ENCODE assay signal across 1 cellular context in the genomic region with DNA sequence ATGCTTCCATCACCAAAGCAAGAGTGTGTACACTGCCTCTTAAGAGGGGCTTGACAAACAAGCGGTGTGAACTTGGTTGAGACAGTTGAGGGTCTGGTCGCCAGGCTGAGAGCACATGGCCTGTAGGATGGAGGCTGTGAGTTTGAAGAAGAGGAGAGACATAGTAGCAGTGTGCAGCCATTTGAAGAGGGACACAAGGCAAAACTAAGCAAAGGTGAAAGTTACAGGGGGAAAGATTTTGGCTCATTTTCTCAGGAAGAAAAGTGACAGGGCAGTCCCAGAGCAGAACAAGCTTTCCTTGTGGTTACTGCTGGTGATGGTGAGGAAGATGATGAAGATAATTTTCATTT.
TF ChIP-seq lines count a peak whose summit lies in the region.

No MANE protein-coding gene starts in this region.

TF ChIP-seq in K562, 482 proteins besides CTCF, POLR2A, EP300 and RAD21 (continued from another document):
- TF ChIP-seq, protein P1, sequence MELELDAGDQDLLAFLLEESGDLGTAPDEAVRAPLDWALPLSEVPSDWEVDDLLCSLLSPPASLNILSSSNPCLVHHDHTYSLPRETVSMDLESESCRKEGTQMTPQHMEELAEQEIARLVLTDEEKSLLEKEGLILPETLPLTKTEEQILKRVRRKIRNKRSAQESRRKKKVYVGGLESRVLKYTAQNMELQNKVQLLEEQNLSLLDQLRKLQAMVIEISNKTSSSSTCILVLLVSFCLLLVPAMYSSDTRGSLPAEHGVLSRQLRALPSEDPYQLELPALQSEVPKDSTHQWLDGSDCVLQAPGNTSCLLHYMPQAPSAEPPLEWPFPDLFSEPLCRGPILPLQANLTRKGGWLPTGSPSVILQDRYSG (tag; conservative IDR thresholded peaks at IDR 0.05; ENCODE audit: low read depth) = 0 out of 2 replicates have a peak, but pooled peaks have one; percentile 61
- TF ChIP-seq PPARD (CRISPR knock-in tag; IDR thresholded peaks at IDR 0.05) = no peak
- TF ChIP-seq, protein P2, sequence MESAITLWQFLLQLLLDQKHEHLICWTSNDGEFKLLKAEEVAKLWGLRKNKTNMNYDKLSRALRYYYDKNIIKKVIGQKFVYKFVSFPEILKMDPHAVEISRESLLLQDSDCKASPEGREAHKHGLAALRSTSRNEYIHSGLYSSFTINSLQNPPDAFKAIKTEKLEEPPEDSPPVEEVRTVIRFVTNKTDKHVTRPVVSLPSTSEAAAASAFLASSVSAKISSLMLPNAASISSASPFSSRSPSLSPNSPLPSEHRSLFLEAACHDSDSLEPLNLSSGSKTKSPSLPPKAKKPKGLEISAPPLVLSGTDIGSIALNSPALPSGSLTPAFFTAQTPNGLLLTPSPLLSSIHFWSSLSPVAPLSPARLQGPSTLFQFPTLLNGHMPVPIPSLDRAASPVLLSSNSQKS (CRISPR knock-in tag; IDR thresholded peaks at IDR 0.05) = no peak
- no peak for TF ChIP-seq ZNF354B (CRISPR knock-in tag; IDR thresholded peaks at IDR 0.05)
- TF ChIP-seq HNRNPK (IDR thresholded peaks at IDR 0.05; ENCODE audit: low read depth, low read length, poor library complexity, severe bottlenecking) = no peak
- TF ChIP-seq MCM3 (IDR thresholded peaks at IDR 0.05) = no peak
- no peak for TF ChIP-seq ZNF431 (CRISPR knock-in tag; IDR thresholded peaks at IDR 0.05)
- TF ChIP-seq ZNF584 (CRISPR knock-in tag; IDR thresholded peaks at IDR 0.05; ENCODE audit: low read depth) = 0 out of 2 replicates have a peak, but pooled peaks have one; percentile 17
- no peak for TF ChIP-seq ZFP30 (CRISPR knock-in tag; IDR thresholded peaks at IDR 0.05; ENCODE audit: borderline replicate concordance)
- TF ChIP-seq ESRRB (CRISPR knock-in tag; IDR thresholded peaks at IDR 0.05; ENCODE audit: borderline replicate concordance) = no peak
- TF ChIP-seq SNRNP70 (optimal IDR thresholded peaks at IDR 0.05; ENCODE audit: low read depth, low read length) = no peak
- TF ChIP-seq, protein P3, sequence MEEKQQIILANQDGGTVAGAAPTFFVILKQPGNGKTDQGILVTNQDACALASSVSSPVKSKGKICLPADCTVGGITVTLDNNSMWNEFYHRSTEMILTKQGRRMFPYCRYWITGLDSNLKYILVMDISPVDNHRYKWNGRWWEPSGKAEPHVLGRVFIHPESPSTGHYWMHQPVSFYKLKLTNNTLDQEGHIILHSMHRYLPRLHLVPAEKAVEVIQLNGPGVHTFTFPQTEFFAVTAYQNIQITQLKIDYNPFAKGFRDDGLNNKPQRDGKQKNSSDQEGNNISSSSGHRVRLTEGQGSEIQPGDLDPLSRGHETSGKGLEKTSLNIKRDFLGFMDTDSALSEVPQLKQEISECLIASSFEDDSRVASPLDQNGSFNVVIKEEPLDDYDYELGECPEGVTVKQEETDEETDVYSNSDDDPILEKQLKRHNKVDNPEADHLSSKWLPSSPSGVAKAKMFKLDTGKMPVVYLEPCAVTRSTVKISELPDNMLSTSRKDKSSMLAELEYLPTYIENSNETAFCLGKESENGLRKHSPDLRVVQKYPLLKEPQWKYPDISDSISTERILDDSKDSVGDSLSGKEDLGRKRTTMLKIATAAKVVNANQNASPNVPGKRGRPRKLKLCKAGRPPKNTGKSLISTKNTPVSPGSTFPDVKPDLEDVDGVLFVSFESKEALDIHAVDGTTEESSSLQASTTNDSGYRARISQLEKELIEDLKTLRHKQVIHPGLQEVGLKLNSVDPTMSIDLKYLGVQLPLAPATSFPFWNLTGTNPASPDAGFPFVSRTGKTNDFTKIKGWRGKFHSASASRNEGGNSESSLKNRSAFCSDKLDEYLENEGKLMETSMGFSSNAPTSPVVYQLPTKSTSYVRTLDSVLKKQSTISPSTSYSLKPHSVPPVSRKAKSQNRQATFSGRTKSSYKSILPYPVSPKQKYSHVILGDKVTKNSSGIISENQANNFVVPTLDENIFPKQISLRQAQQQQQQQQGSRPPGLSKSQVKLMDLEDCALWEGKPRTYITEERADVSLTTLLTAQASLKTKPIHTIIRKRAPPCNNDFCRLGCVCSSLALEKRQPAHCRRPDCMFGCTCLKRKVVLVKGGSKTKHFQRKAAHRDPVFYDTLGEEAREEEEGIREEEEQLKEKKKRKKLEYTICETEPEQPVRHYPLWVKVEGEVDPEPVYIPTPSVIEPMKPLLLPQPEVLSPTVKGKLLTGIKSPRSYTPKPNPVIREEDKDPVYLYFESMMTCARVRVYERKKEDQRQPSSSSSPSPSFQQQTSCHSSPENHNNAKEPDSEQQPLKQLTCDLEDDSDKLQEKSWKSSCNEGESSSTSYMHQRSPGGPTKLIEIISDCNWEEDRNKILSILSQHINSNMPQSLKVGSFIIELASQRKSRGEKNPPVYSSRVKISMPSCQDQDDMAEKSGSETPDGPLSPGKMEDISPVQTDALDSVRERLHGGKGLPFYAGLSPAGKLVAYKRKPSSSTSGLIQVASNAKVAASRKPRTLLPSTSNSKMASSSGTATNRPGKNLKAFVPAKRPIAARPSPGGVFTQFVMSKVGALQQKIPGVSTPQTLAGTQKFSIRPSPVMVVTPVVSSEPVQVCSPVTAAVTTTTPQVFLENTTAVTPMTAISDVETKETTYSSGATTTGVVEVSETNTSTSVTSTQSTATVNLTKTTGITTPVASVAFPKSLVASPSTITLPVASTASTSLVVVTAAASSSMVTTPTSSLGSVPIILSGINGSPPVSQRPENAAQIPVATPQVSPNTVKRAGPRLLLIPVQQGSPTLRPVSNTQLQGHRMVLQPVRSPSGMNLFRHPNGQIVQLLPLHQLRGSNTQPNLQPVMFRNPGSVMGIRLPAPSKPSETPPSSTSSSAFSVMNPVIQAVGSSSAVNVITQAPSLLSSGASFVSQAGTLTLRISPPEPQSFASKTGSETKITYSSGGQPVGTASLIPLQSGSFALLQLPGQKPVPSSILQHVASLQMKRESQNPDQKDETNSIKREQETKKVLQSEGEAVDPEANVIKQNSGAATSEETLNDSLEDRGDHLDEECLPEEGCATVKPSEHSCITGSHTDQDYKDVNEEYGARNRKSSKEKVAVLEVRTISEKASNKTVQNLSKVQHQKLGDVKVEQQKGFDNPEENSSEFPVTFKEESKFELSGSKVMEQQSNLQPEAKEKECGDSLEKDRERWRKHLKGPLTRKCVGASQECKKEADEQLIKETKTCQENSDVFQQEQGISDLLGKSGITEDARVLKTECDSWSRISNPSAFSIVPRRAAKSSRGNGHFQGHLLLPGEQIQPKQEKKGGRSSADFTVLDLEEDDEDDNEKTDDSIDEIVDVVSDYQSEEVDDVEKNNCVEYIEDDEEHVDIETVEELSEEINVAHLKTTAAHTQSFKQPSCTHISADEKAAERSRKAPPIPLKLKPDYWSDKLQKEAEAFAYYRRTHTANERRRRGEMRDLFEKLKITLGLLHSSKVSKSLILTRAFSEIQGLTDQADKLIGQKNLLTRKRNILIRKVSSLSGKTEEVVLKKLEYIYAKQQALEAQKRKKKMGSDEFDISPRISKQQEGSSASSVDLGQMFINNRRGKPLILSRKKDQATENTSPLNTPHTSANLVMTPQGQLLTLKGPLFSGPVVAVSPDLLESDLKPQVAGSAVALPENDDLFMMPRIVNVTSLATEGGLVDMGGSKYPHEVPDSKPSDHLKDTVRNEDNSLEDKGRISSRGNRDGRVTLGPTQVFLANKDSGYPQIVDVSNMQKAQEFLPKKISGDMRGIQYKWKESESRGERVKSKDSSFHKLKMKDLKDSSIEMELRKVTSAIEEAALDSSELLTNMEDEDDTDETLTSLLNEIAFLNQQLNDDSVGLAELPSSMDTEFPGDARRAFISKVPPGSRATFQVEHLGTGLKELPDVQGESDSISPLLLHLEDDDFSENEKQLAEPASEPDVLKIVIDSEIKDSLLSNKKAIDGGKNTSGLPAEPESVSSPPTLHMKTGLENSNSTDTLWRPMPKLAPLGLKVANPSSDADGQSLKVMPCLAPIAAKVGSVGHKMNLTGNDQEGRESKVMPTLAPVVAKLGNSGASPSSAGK (IDR thresholded peaks at IDR 0.05) = peak; percentile 83
- TF ChIP-seq, protein P4, sequence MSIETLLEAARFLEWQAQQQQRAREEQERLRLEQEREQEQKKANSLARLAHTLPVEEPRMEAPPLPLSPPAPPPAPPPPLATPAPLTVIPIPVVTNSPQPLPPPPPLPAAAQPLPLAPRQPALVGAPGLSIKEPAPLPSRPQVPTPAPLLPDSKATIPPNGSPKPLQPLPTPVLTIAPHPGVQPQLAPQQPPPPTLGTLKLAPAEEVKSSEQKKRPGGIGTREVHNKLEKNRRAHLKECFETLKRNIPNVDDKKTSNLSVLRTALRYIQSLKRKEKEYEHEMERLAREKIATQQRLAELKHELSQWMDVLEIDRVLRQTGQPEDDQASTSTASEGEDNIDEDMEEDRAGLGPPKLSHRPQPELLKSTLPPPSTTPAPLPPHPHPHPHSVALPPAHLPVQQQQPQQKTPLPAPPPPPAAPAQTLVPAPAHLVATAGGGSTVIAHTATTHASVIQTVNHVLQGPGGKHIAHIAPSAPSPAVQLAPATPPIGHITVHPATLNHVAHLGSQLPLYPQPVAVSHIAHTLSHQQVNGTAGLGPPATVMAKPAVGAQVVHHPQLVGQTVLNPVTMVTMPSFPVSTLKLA (conservative IDR thresholded peaks at IDR 0.05) = no peak
- TF ChIP-seq ZNF785 (CRISPR knock-in tag; IDR thresholded peaks at IDR 0.05) = no peak
- TF ChIP-seq, protein P5, sequence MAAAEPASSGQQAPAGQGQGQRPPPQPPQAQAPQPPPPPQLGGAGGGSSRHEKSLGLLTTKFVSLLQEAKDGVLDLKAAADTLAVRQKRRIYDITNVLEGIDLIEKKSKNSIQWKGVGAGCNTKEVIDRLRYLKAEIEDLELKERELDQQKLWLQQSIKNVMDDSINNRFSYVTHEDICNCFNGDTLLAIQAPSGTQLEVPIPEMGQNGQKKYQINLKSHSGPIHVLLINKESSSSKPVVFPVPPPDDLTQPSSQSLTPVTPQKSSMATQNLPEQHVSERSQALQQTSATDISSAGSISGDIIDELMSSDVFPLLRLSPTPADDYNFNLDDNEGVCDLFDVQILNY (CRISPR knock-in tag; IDR thresholded peaks at IDR 0.05) = no peak
- TF ChIP-seq RFX7 (CRISPR knock-in tag; IDR thresholded peaks at IDR 0.05) = no peak
- no peak for TF ChIP-seq SIN3A (IDR thresholded peaks at IDR 0.05; ENCODE audit: borderline replicate concordance in 2 of 2, control insufficient read depth in 1 of 2, low read depth in 2 of 2, low read length in 2 of 2)
- TF ChIP-seq CBX3 (IDR thresholded peaks at IDR 0.05; ENCODE audit: borderline replicate concordance in 1 of 2, low read length in 2 of 2) = no peak
- TF ChIP-seq L3MBTL2 (IDR thresholded peaks at IDR 0.05) = peak; percentile 65
- TF ChIP-seq, protein P6, sequence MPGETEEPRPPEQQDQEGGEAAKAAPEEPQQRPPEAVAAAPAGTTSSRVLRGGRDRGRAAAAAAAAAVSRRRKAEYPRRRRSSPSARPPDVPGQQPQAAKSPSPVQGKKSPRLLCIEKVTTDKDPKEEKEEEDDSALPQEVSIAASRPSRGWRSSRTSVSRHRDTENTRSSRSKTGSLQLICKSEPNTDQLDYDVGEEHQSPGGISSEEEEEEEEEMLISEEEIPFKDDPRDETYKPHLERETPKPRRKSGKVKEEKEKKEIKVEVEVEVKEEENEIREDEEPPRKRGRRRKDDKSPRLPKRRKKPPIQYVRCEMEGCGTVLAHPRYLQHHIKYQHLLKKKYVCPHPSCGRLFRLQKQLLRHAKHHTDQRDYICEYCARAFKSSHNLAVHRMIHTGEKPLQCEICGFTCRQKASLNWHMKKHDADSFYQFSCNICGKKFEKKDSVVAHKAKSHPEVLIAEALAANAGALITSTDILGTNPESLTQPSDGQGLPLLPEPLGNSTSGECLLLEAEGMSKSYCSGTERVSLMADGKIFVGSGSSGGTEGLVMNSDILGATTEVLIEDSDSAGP (CRISPR knock-in tag; IDR thresholded peaks at IDR 0.05) = no peak
- no peak for TF ChIP-seq TEAD2 (tag; IDR thresholded peaks at IDR 0.05)
